ENCODE assay signal across 20 cellular contexts in the genomic region with DNA sequence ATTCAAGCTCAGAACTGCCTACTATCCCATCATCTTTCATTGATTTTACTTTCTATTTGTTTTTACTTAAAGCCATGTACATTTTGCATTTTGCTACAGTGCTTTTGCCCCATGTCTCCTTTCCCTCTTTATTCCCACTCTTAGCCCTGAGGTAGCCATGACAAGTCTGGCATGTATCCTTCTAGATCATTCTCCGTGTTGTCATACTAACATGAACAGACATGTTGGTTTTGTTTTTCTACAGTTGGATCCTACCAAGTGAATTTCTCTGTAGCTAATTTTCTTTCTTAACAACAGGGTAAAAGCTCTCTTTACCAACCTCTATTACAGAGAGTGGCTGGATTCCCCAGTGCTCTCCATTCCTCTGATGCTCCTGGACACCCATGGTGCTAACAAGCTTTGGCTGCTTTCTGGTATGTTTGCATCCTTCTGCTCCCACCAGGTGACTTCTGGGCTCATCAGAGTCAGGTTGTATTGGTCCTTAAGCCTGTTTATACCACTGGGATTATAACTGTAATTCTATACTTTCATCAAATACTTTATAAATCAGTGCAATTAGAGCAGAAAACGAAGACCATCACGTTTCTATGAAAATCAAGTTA. TPM values are rescaled to one million over a fixed set of nuclear protein-coding genes. Genes with fewer than 3 reads are reported as not detected.
DNase-seq lines count a peak whose midpoint lies in the region; ATAC-seq and TF ChIP-seq lines count a peak whose summit lies in the region.
"Had no signal": no experiment of that assay in that cellular context is flagged by ENCODE, and none has a peak within 500 bp of the region (broad histone marks: within the 10 kb centered on the region; RNA-seq: fewer than 3 reads in every experiment).

No MANE protein-coding gene starts in this region.

- peak; percentile 17 for DNase-seq in NCI-H748 (lab: John Stamatoyannopoulos, UW; ENCODE audit: unreplicated experiment)
- DNase-seq in NCI-H748 treated with DMSO at 0.1 percent for 48 hours (lab: John Stamatoyannopoulos, UW), result no peak
- DNase-seq in endodermal cell, result peak; percentile 54
- peak; percentile 4 for DNase-seq in islet precursor cell
- no peak for DNase-seq in activated CD8-positive, alpha-beta T cell treated with anti-CD3 and anti-CD28 coated beads for 36 hours
- no peak for DNase-seq in midbrain (lab: John Stamatoyannopoulos, UW)
- DNase-seq in Caco-2, result no peak
- DNase-seq: CD4-positive, CD25-positive, alpha-beta regulatory T cell; CD8-positive, alpha-beta T cell; DMS 273 treated with DMSO at 0.1 percent for 48 hours; DMS79; EL; GDM1; GOT3; HCEC 1CT had no signal

- H3K4me1 Mint-ChIP-seq in endodermal cell (no peaks in the 10 kb centered on the region), Caco-2 (ENCODE audit: low read depth, unreplicated experiment) (no peaks in the 10 kb centered on the region)
- no peaks in the 10 kb centered on the region for H3K4me1 Mint-ChIP-seq in activated CD8-positive, alpha-beta T cell treated with anti-CD3 and anti-CD28 coated beads for 36 hours (ENCODE audit: low read depth)
- H3K4me1 Mint-ChIP-seq: B cell; CD4-positive, CD25-positive, alpha-beta regulatory T cell had no signal

- H3K27me3 Mint-ChIP-seq in endodermal cell (ENCODE audit: insufficient read depth), result no peaks in the 10 kb centered on the region
- peaks cover 19% of the 10 kb centered on the region for H3K27me3 Mint-ChIP-seq in activated CD8-positive, alpha-beta T cell treated with anti-CD3 and anti-CD28 coated beads for 36 hours
- H3K27me3 Mint-ChIP-seq in Caco-2 (ENCODE audit: insufficient read depth, unreplicated experiment), result no peaks in the 10 kb centered on the region

- H3K4me3 ChIP-seq in endodermal cell (ENCODE audit: low read length) (peak overlapping the region; percentile 70), Caco-2 (ENCODE audit: low read depth, low read length) (no peak overlapping the region)
- H3K4me3 ChIP-seq: BLaER1, GM12878 had no signal

- TF ChIP-seq CTCF in endodermal cell (conservative IDR thresholded peaks at IDR 0.05), result no peak
- no peak for TF ChIP-seq CTCF in activated CD8-positive, alpha-beta T cell treated with anti-CD3 and anti-CD28 coated beads for 36 hours (IDR thresholded peaks at IDR 0.05)
- no peak for TF ChIP-seq CTCF in Caco-2 (IDR thresholded peaks at IDR 0.05; ENCODE audit: insufficient read depth in 1 of 2, low read depth in 1 of 2, low read length in 1 of 2, severe bottlenecking in 1 of 2, unreplicated experiment in 1 of 2)

- no peak overlapping the region for H3K27ac Mint-ChIP-seq in endodermal cell
- H3K27ac Mint-ChIP-seq in activated CD8-positive, alpha-beta T cell treated with anti-CD3 and anti-CD28 coated beads for 36 hours, result no peak overlapping the region
- no peak overlapping the region for H3K27ac Mint-ChIP-seq in Caco-2 (ENCODE audit: unreplicated experiment)
- H3K27ac Mint-ChIP-seq: B cell; CD4-positive, CD25-positive, alpha-beta regulatory T cell; CD8-positive, alpha-beta T cell had no signal

- H3K27ac ChIP-seq in endodermal cell (ENCODE audit: low read depth, low read length), result no peak overlapping the region
- H3K27ac ChIP-seq: 22Rv1, BLaER1, C4-2B had no signal

- H3K4me1 ChIP-seq in endodermal cell (ENCODE audit: control insufficient read depth, insufficient read depth, low read length) (no peaks in the 10 kb centered on the region), Caco-2 (no peaks in the 10 kb centered on the region)

- WGBS in endodermal cell (ENCODE audit: insufficient coverage in 1 of 2, insufficient read length in 1 of 2), 2 experiments, result 95 to 100% methylated on average over 3 of the region's 3 CpGs

- CTCF ChIA-PET in activated CD8-positive, alpha-beta T cell treated with anti-CD3 and anti-CD28 coated beads for 36 hours (lab: Charles Lee), result no interaction called here
- CTCF ChIA-PET in Caco-2 (lab: Charles Lee), result no interaction called here

- peaks cover 3% of the 10 kb centered on the region for H3K36me3 Mint-ChIP-seq in endodermal cell (ENCODE audit: low read depth)
- H3K36me3 Mint-ChIP-seq in activated CD8-positive, alpha-beta T cell treated with anti-CD3 and anti-CD28 coated beads for 36 hours (ENCODE audit: low read depth), result peaks cover 2% of the 10 kb centered on the region
- H3K36me3 Mint-ChIP-seq in Caco-2 (ENCODE audit: insufficient read depth, unreplicated experiment), result no peaks in the 10 kb centered on the region
- H3K36me3 Mint-ChIP-seq: CD4-positive, CD25-positive, alpha-beta regulatory T cell; CD8-positive, alpha-beta T cell had no signal

- peaks cover 40% of the 10 kb centered on the region for H3K9me3 Mint-ChIP-seq in endodermal cell
- H3K9me3 Mint-ChIP-seq in activated CD8-positive, alpha-beta T cell treated with anti-CD3 and anti-CD28 coated beads for 36 hours, result peaks cover 8% of the 10 kb centered on the region
- peaks cover 25% of the 10 kb centered on the region for H3K9me3 Mint-ChIP-seq in Caco-2 (ENCODE audit: unreplicated experiment)

- no peak overlapping the region for H3K9ac ChIP-seq in endodermal cell (ENCODE audit: extremely low read depth, low read length, poor library complexity, severe bottlenecking)
- H3K9ac ChIP-seq: BLaER1 had no signal

- H3K9me3 ChIP-seq in endodermal cell (ENCODE audit: control insufficient read depth, low read length) (peaks cover 46% of the 10 kb centered on the region), Caco-2 (0 out of 2 replicates have a peak, but pooled peaks cover 4% of the 10 kb centered on the region)

- no peak for ATAC-seq in activated CD8-positive, alpha-beta T cell treated with anti-CD3 and anti-CD28 coated beads for 36 hours
- ATAC-seq: CD8-positive, alpha-beta T cell; GM12878 had no signal

- intact Hi-C loops in activated CD8-positive, alpha-beta T cell treated with anti-CD3 and anti-CD28 coated beads for 36 hours (cut with micrococcal nuclease), result no loop called here
- intact Hi-C loops in Caco-2 (cut with micrococcal nuclease; ENCODE audit: unreplicated experiment), result no loop called here

- BruUV-seq in Caco-2 (replicated peaks; lab: Mats Ljungman, UMichigan), result no TSS peak

- H3K27me3 ChIP-seq in endodermal cell (ENCODE audit: control insufficient read depth, insufficient read depth, low read length, poor library complexity, severe bottlenecking), result no peaks in the 10 kb centered on the region
- no peaks in the 10 kb centered on the region for H3K27me3 ChIP-seq in Caco-2 (replicated peaks; ENCODE audit: control insufficient read depth, insufficient read depth, low read length)
- H3K27me3 ChIP-seq: BLaER1 had no signal

- H3K4me3 Mint-ChIP-seq in endodermal cell, result no peak overlapping the region
- no peak overlapping the region for H3K4me3 Mint-ChIP-seq in activated CD8-positive, alpha-beta T cell treated with anti-CD3 and anti-CD28 coated beads for 36 hours
- no peak overlapping the region for H3K4me3 Mint-ChIP-seq in Caco-2 (ENCODE audit: unreplicated experiment)
- H3K4me3 Mint-ChIP-seq: B cell; CD4-positive, CD25-positive, alpha-beta regulatory T cell; CD8-positive, alpha-beta T cell had no signal

- POLR2A ChIA-PET in activated CD8-positive, alpha-beta T cell treated with anti-CD3 and anti-CD28 coated beads for 36 hours (lab: Charles Lee), result interaction anchor here (0.6 kb wide), 1 partner anchor 426 kb away, joined by 3 read pairs; no protein-coding TSS in a partner anchor
- POLR2A ChIA-PET in Caco-2 (lab: Charles Lee), result no interaction called here

- no peaks in the 10 kb centered on the region for H3K36me3 ChIP-seq in endodermal cell (ENCODE audit: control insufficient read depth, insufficient read depth, low read length)
- no peaks in the 10 kb centered on the region for H3K36me3 ChIP-seq in Caco-2 (ENCODE audit: control insufficient read depth, insufficient read depth, low read length)
- H3K36me3 ChIP-seq: BLaER1 had no signal

RNA-seq across cellular contexts. Expression of a gene that starts 38.8 kb away (rescaled TPM):
- total RNA-seq in endodermal cell, result 10 to 100 TPM; 79.3 to 92.9 TPM
- polyA plus RNA-seq in endodermal cell (2013, experiment 1 of 2), result 144 TPM
- polyA plus RNA-seq in endodermal cell (2013, experiment 2 of 2), result 121 TPM
- total RNA-seq in activated CD8-positive, alpha-beta T cell treated with anti-CD3 and anti-CD28 coated beads for 36 hours, result 10 to 100 TPM; 28.1 to 28.7 TPM
- 111 and 120 TPM in 2 replicates for total RNA-seq in Caco-2 (2022)

Comparison
In these comparisons a context has a peak if more than half of its experiments do, and no peak if none do; other contexts are left out.
1. DNase-seq: peak in NCI-H748 (single experiment), endodermal cell (single experiment) and islet precursor cell (single experiment); none in NCI-H748 treated with DMSO at 0.1 percent for 48 hours (single experiment), activated CD8-positive, alpha-beta T cell treated with anti-CD3 and anti-CD28 coated beads for 36 hours (single experiment), midbrain (single experiment) and Caco-2 (0 of 2).